ENCODE assay signal across 1 cellular context in the genomic region with DNA sequence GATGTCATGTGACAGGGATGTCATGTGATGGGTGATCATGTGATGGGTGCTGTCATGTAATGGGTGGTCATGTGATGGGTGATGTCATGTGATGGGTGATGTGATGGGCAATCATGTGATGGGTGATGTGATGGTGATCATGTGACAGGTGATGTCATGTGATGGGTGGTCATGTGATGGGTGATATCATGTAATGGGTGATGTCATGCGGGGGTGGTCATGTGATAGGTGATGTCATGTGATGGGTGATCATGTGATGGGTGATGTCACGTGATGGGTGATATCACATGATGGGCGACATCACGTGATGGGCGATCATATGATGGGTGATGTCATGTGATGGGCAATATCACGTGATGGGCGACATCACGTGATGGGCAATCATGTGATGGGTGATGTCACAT.
TF ChIP-seq lines count a peak whose summit lies in the region.

No MANE protein-coding gene starts in this region.

TF ChIP-seq in K562, 482 proteins besides CTCF, POLR2A, EP300 and RAD21 (continued from another document and continues in another):
- TF ChIP-seq E4F1 (CRISPR knock-in tag; IDR thresholded peaks at IDR 0.05; ENCODE audit: borderline replicate concordance) (no peak), KDM4B (IDR thresholded peaks at IDR 0.05; ENCODE audit: borderline replicate concordance in 2 of 2, low read depth in 1 of 2) (peak in 1 of 2 experiments; percentile 81; a peak in 3 of 4 replicates), PHTF2 (CRISPR knock-in tag; IDR thresholded peaks at IDR 0.05) (no peak), SNAPC5 (CRISPR knock-in tag; IDR thresholded peaks at IDR 0.05) (no peak), EWSR1 (IDR thresholded peaks at IDR 0.05; ENCODE audit: borderline replicate concordance, low read depth, partially characterized antibody) (no peak), XRCC5 (IDR thresholded peaks at IDR 0.05; ENCODE audit: low read depth, low read length) (no peak), HMBOX1 (IDR thresholded peaks at IDR 0.05) (no peak), CBX3 (IDR thresholded peaks at IDR 0.05; ENCODE audit: borderline replicate concordance in 1 of 2, low read length in 2 of 2) (peak; percentile 37 to 94), NR2C1 (IDR thresholded peaks at IDR 0.05) (peak; percentile 66), NR2C1 (tag; IDR thresholded peaks at IDR 0.05) (no peak; the same call in 1 of the 2 replicates), USF2 (CRISPR knock-in tag; IDR thresholded peaks at IDR 0.05) (peak; percentile 92), NR3C1 (CRISPR knock-in tag; IDR thresholded peaks at IDR 0.05) (no peak), ZC3H8 (IDR thresholded peaks at IDR 0.05) (no peak), DNMT1 (IDR thresholded peaks at IDR 0.05) (no peak), LEF1 (IDR thresholded peaks at IDR 0.05) (peak; percentile 59; the same call in 1 of the 2 replicates), ZNF431 (CRISPR knock-in tag; IDR thresholded peaks at IDR 0.05) (0 out of 2 replicates have a peak, but pooled peaks have one; percentile 3), MLX (CRISPR knock-in tag; conservative IDR thresholded peaks at IDR 0.05) (no peak), NCOR1 (IDR thresholded peaks at IDR 0.05) (peak; percentile 33; the same call in 1 of the 2 replicates), MEIS2 (IDR thresholded peaks at IDR 0.05; ENCODE audit: partially characterized antibody) (no peak), CCAR2 (IDR thresholded peaks at IDR 0.05; ENCODE audit: low read depth, low read length) (no peak), ZKSCAN3 (CRISPR knock-in tag; IDR thresholded peaks at IDR 0.05) (no peak), NUFIP1 (IDR thresholded peaks at IDR 0.05; ENCODE audit: partially characterized antibody) (no peak), ESRRA (IDR thresholded peaks at IDR 0.05; ENCODE audit: borderline replicate concordance, low read depth) (peak; percentile 24; the same call in 1 of the 2 replicates), HOMEZ (CRISPR knock-in tag; IDR thresholded peaks at IDR 0.05) (no peak), ILF3 (IDR thresholded peaks at IDR 0.05; ENCODE audit: borderline replicate concordance) (no peak), EP400 (IDR thresholded peaks at IDR 0.05) (peak; percentile 48), RBM22 (IDR thresholded peaks at IDR 0.05; ENCODE audit: low read depth, low read length, poor library complexity, severe bottlenecking) (no peak), PYGO2 (tag; IDR thresholded peaks at IDR 0.05) (peak; percentile 58; the same call in 1 of the 2 replicates), ZNF398 (CRISPR knock-in tag; IDR thresholded peaks at IDR 0.05) (no peak), FOXP4 (CRISPR knock-in tag; IDR thresholded peaks at IDR 0.05; ENCODE audit: borderline replicate concordance) (peak; percentile 76; the same call in 1 of the 2 replicates), MCM5 (IDR thresholded peaks at IDR 0.05; ENCODE audit: low read depth) (no peak), TSC22D4 (tag; IDR thresholded peaks at IDR 0.05) (peak; percentile 41; the same call in 1 of the 2 replicates), NR4A1 (CRISPR knock-in tag; IDR thresholded peaks at IDR 0.05) (no peak), NR4A1 (tag; IDR thresholded peaks at IDR 0.05) (no peak), C11orf30 (IDR thresholded peaks at IDR 0.05; ENCODE audit: low read depth) (peak; percentile 91), TBL1XR1 (IDR thresholded peaks at IDR 0.05; ENCODE audit: low read length in 2 of 2) (no peak), KDM1A (IDR thresholded peaks at IDR 0.05) (0 out of 4 replicates have a peak, but pooled peaks of 1 of the 2 experiments have one; percentile 31), ZNF445 (CRISPR knock-in tag; IDR thresholded peaks at IDR 0.05; ENCODE audit: low read depth) (no peak)
- TF ChIP-seq, protein P1, sequence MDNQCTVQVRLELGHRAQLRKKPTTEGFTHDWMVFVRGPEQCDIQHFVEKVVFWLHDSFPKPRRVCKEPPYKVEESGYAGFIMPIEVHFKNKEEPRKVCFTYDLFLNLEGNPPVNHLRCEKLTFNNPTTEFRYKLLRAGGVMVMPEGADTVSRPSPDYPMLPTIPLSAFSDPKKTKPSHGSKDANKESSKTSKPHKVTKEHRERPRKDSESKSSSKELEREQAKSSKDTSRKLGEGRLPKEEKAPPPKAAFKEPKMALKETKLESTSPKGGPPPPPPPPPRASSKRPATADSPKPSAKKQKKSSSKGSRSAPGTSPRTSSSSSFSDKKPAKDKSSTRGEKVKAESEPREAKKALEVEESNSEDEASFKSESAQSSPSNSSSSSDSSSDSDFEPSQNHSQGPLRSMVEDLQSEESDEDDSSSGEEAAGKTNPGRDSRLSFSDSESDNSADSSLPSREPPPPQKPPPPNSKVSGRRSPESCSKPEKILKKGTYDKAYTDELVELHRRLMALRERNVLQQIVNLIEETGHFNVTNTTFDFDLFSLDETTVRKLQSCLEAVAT (IDR thresholded peaks at IDR 0.05), result peak in 1 of 2 experiments; percentile 45; a peak in 1 of 4 replicates
- TF ChIP-seq, protein P2, sequence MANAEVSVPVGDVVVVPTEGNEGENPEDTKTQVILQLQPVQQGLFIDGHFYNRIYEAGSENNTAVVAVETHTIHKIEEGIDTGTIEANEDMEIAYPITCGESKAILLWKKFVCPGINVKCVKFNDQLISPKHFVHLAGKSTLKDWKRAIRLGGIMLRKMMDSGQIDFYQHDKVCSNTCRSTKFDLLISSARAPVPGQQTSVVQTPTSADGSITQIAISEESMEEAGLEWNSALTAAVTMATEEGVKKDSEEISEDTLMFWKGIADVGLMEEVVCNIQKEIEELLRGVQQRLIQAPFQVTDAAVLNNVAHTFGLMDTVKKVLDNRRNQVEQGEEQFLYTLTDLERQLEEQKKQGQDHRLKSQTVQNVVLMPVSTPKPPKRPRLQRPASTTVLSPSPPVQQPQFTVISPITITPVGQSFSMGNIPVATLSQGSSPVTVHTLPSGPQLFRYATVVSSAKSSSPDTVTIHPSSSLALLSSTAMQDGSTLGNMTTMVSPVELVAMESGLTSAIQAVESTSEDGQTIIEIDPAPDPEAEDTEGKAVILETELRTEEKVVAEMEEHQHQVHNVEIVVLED (CRISPR knock-in tag; IDR thresholded peaks at IDR 0.05), result no peak
- TF ChIP-seq, protein P3, sequence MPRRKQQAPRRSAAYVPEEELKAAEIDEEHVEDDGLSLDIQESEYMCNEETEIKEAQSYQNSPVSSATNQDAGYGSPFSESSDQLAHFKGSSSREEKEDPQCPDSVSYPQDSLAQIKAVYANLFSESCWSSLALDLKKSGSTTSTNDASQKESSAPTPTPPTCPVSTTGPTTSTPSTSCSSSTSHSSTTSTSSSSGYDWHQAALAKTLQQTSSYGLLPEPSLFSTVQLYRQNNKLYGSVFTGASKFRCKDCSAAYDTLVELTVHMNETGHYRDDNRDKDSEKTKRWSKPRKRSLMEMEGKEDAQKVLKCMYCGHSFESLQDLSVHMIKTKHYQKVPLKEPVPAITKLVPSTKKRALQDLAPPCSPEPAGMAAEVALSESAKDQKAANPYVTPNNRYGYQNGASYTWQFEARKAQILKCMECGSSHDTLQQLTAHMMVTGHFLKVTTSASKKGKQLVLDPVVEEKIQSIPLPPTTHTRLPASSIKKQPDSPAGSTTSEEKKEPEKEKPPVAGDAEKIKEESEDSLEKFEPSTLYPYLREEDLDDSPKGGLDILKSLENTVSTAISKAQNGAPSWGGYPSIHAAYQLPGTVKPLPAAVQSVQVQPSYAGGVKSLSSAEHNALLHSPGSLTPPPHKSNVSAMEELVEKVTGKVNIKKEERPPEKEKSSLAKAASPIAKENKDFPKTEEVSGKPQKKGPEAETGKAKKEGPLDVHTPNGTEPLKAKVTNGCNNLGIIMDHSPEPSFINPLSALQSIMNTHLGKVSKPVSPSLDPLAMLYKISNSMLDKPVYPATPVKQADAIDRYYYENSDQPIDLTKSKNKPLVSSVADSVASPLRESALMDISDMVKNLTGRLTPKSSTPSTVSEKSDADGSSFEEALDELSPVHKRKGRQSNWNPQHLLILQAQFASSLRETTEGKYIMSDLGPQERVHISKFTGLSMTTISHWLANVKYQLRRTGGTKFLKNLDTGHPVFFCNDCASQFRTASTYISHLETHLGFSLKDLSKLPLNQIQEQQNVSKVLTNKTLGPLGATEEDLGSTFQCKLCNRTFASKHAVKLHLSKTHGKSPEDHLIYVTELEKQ (CRISPR knock-in tag; IDR thresholded peaks at IDR 0.05), result no peak
- TF ChIP-seq, protein P4, sequence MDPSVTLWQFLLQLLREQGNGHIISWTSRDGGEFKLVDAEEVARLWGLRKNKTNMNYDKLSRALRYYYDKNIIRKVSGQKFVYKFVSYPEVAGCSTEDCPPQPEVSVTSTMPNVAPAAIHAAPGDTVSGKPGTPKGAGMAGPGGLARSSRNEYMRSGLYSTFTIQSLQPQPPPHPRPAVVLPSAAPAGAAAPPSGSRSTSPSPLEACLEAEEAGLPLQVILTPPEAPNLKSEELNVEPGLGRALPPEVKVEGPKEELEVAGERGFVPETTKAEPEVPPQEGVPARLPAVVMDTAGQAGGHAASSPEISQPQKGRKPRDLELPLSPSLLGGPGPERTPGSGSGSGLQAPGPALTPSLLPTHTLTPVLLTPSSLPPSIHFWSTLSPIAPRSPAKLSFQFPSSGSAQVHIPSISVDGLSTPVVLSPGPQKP (CRISPR knock-in tag; IDR thresholded peaks at IDR 0.05), result no peak
